In the genomic region with DNA sequence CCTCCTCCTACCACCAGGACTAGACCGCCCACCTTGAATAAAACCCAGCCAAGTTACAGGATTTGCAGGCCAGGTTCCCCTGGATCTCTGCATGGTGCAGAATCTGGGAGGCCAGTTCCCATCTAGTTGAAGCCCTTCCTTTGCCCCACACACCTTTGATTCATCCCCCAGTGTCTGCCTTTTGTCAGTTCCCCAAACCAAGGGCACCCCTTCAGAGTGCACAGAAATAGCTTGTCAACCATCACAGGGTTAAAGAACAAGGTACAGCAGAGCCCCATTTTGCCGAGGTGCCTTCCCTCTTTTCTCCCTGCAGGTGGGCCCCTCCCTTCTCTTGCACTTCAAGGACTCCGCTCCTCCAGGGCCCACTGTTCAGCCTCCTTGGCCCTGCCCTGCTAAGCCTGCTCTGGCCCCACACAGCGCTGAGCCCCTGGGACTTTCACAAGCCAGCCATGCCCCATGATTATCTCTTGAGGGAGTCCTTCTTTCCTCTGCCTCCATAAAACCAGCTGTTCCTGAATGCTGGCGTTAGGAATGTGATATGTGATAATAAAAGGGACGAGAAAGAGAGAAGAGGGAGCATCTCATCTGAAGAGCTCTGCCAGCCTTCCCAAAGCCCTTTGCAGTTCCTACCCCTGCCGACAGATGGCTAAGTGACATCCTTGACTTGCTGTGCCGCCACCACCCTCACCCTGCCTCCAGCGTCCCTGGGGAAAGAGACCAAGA, we compare ENCODE assay signal across 1 cellular context.
A peak's percentile ranks its signal among the peaks of the same experiment; 100 is the strongest.
TF ChIP-seq lines count a peak whose summit lies in the region.

No MANE protein-coding gene starts in this region.

TF ChIP-seq in HepG2, 621 proteins besides CTCF, POLR2A, EP300 and RAD21 (continued from another document):
- TF ChIP-seq, protein P1, sequence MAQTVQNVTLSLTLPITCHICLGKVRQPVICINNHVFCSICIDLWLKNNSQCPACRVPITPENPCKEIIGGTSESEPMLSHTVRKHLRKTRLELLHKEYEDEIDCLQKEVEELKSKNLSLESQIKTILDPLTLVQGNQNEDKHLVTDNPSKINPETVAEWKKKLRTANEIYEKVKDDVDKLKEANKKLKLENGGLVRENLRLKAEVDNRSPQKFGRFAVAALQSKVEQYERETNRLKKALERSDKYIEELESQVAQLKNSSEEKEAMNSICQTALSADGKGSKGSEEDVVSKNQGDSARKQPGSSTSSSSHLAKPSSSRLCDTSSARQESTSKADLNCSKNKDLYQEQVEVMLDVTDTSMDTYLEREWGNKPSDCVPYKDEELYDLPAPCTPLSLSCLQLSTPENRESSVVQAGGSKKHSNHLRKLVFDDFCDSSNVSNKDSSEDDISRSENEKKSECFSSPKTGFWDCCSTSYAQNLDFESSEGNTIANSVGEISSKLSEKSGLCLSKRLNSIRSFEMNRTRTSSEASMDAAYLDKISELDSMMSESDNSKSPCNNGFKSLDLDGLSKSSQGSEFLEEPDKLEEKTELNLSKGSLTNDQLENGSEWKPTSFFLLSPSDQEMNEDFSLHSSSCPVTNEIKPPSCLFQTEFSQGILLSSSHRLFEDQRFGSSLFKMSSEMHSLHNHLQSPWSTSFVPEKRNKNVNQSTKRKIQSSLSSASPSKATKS (CRISPR knock-in tag; IDR thresholded peaks at IDR 0.05) = no peak
- TF ChIP-seq ZNF678 (CRISPR knock-in tag; IDR thresholded peaks at IDR 0.05) = no peak
- TF ChIP-seq ZNF180 (CRISPR knock-in tag; IDR thresholded peaks at IDR 0.05; ENCODE audit: borderline replicate concordance, low read depth) = no peak
- 0 out of 2 replicates have a peak, but pooled peaks have one; percentile 30 for TF ChIP-seq SNAI1 (CRISPR knock-in tag; IDR thresholded peaks at IDR 0.05; ENCODE audit: borderline replicate concordance)
- no peak for TF ChIP-seq ZNF547 (CRISPR knock-in tag; IDR thresholded peaks at IDR 0.05)
- no peak for TF ChIP-seq STAT5B (CRISPR knock-in tag; IDR thresholded peaks at IDR 0.05)
- TF ChIP-seq, protein P2, sequence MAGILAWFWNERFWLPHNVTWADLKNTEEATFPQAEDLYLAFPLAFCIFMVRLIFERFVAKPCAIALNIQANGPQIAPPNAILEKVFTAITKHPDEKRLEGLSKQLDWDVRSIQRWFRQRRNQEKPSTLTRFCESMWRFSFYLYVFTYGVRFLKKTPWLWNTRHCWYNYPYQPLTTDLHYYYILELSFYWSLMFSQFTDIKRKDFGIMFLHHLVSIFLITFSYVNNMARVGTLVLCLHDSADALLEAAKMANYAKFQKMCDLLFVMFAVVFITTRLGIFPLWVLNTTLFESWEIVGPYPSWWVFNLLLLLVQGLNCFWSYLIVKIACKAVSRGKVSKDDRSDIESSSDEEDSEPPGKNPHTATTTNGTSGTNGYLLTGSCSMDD (CRISPR knock-in tag; IDR thresholded peaks at IDR 0.05) = no peak
- TF ChIP-seq SMAD9 (CRISPR knock-in tag; IDR thresholded peaks at IDR 0.05) = no peak
- TF ChIP-seq RFX3 (CRISPR knock-in tag; IDR thresholded peaks at IDR 0.05) = no peak
- no peak for TF ChIP-seq ZNF7 (CRISPR knock-in tag; IDR thresholded peaks at IDR 0.05)
- no peak for TF ChIP-seq ZNF124 (CRISPR knock-in tag; IDR thresholded peaks at IDR 0.05)
- no peak for TF ChIP-seq ISL2 (CRISPR knock-in tag; IDR thresholded peaks at IDR 0.05)
- TF ChIP-seq KDM5B (CRISPR knock-in tag; IDR thresholded peaks at IDR 0.05; ENCODE audit: borderline replicate concordance) = 0 out of 2 replicates have a peak, but pooled peaks have one; percentile 24
- TF ChIP-seq TBX2 (CRISPR knock-in tag; IDR thresholded peaks at IDR 0.05; ENCODE audit: borderline replicate concordance) = 0 out of 2 replicates have a peak, but pooled peaks have one; percentile 23
- TF ChIP-seq MED1 (CRISPR knock-in tag; IDR thresholded peaks at IDR 0.05) = no peak
- TF ChIP-seq XRCC5 (optimal IDR thresholded peaks at IDR 0.05; ENCODE audit: low read length) = peak; percentile 71
- TF ChIP-seq, protein P3, sequence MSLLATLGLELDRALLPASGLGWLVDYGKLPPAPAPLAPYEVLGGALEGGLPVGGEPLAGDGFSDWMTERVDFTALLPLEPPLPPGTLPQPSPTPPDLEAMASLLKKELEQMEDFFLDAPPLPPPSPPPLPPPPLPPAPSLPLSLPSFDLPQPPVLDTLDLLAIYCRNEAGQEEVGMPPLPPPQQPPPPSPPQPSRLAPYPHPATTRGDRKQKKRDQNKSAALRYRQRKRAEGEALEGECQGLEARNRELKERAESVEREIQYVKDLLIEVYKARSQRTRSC (CRISPR knock-in tag; IDR thresholded peaks at IDR 0.05; ENCODE audit: low read depth) = no peak
- TF ChIP-seq ZNF34 (CRISPR knock-in tag; IDR thresholded peaks at IDR 0.05; ENCODE audit: borderline replicate concordance) = no peak
- TF ChIP-seq ZNF501 (CRISPR knock-in tag; IDR thresholded peaks at IDR 0.05) = 0 out of 2 replicates have a peak, but pooled peaks have one; percentile 17
- TF ChIP-seq, protein P4, sequence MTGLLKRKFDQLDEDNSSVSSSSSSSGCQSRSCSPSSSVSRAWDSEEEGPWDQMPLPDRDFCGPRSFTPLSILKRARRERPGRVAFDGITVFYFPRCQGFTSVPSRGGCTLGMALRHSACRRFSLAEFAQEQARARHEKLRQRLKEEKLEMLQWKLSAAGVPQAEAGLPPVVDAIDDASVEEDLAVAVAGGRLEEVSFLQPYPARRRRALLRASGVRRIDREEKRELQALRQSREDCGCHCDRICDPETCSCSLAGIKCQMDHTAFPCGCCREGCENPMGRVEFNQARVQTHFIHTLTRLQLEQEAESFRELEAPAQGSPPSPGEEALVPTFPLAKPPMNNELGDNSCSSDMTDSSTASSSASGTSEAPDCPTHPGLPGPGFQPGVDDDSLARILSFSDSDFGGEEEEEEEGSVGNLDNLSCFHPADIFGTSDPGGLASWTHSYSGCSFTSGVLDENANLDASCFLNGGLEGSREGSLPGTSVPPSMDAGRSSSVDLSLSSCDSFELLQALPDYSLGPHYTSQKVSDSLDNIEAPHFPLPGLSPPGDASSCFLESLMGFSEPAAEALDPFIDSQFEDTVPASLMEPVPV (CRISPR knock-in tag; IDR thresholded peaks at IDR 0.05) = no peak
- peak; percentile 77 for TF ChIP-seq STAG1 (CRISPR knock-in tag; IDR thresholded peaks at IDR 0.05)
- TF ChIP-seq, protein P5, sequence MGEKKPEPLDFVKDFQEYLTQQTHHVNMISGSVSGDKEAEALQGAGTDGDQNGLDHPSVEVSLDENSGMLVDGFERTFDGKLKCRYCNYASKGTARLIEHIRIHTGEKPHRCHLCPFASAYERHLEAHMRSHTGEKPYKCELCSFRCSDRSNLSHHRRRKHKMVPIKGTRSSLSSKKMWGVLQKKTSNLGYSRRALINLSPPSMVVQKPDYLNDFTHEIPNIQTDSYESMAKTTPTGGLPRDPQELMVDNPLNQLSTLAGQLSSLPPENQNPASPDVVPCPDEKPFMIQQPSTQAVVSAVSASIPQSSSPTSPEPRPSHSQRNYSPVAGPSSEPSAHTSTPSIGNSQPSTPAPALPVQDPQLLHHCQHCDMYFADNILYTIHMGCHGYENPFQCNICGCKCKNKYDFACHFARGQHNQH (CRISPR knock-in tag; IDR thresholded peaks at IDR 0.05) = no peak
- TF ChIP-seq SMC3 (IDR thresholded peaks at IDR 0.05; ENCODE audit: low read length) = peak; percentile 72
- TF ChIP-seq, protein P6, sequence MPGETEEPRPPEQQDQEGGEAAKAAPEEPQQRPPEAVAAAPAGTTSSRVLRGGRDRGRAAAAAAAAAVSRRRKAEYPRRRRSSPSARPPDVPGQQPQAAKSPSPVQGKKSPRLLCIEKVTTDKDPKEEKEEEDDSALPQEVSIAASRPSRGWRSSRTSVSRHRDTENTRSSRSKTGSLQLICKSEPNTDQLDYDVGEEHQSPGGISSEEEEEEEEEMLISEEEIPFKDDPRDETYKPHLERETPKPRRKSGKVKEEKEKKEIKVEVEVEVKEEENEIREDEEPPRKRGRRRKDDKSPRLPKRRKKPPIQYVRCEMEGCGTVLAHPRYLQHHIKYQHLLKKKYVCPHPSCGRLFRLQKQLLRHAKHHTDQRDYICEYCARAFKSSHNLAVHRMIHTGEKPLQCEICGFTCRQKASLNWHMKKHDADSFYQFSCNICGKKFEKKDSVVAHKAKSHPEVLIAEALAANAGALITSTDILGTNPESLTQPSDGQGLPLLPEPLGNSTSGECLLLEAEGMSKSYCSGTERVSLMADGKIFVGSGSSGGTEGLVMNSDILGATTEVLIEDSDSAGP (CRISPR knock-in tag; IDR thresholded peaks at IDR 0.05; ENCODE audit: borderline replicate concordance) = no peak
- no peak for TF ChIP-seq HNRNPK (IDR thresholded peaks at IDR 0.05; ENCODE audit: low read depth, low read length, poor library complexity, severe bottlenecking)
- TF ChIP-seq, protein P7, sequence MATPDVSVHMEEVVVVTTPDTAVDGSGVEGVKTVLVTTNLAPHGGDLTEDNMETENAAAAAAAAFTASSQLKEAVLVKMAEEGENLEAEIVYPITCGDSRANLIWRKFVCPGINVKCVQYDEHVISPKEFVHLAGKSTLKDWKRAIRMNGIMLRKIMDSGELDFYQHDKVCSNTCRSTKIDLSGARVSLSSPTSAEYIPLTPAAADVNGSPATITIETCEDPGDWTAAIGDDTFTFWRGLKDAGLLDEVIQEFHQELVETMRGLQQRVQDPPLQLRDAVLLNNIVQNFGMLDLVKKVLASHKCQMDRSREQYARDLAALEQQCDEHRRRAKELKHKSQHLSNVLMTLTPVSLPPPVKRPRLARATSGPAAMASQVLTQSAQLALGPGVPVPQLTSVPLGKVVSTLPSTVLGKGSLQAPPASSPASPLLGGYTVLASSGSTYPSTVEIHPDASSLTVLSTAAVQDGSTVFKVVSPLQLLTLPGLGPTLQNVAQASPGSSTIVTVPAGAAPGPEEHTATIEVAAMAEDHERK (CRISPR knock-in tag; IDR thresholded peaks at IDR 0.05; ENCODE audit: low read depth) = no peak
- TF ChIP-seq CBX1 (IDR thresholded peaks at IDR 0.05; ENCODE audit: low read depth) = no peak
- no peak for TF ChIP-seq TCF7L2 (IDR thresholded peaks at IDR 0.05; ENCODE audit: low read depth, low read length)
- TF ChIP-seq, protein P8, sequence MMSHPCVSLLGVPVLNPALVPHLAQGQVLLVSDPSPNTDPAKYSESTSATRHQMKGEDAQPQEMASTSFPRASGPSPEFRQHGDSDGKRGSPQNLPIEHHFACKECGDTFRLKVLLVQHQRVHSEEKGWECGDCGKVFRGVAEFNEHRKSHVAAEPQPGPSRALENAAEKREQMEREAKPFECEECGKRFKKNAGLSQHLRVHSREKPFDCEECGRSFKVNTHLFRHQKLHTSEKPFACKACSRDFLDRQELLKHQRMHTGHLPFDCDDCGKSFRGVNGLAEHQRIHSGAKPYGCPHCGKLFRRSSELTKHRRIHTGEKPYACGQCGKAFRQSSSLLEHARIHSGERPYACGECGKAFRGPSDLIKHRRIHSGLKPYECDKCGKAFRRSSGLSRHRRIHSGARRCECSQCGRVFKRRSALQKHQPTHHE (CRISPR knock-in tag; IDR thresholded peaks at IDR 0.05; ENCODE audit: borderline replicate concordance) = no peak
- TF ChIP-seq RBM39 (IDR thresholded peaks at IDR 0.05; ENCODE audit: low read depth, low read length, poor library complexity, severe bottlenecking) = no peak
- TF ChIP-seq, protein P9, sequence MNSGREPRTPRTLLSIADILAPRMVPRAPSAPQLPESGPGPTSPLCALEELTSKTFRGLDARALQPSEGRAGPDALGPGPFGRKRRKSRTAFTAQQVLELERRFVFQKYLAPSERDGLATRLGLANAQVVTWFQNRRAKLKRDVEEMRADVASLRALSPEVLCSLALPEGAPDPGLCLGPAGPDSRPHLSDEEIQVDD (CRISPR knock-in tag; IDR thresholded peaks at IDR 0.05; ENCODE audit: borderline replicate concordance) = no peak
